In genomic region chr1:41342774-41343355, GRCh38 we compare ENCODE assay signal across 2 cellular contexts.
A peak's percentile ranks its signal among the peaks of the same experiment; 100 is the strongest.
TF ChIP-seq lines count a peak whose summit lies in the region.

No MANE protein-coding gene starts in this region.

TF ChIP-seq in K562, 482 proteins besides CTCF, POLR2A, EP300 and RAD21:
- peak; percentile 40 for TF ChIP-seq PRDM10 (IDR thresholded peaks at IDR 0.05; ENCODE audit: partially characterized antibody)
- peak; percentile 71 for TF ChIP-seq CEBPG (CRISPR knock-in tag; IDR thresholded peaks at IDR 0.05)
- peak; percentile 55 to 82 for TF ChIP-seq CEBPG (tag; conservative IDR thresholded peaks at IDR 0.05 in 1 of 2, IDR thresholded peaks at IDR 0.05 in 1 of 2)
- no peak for TF ChIP-seq BRD9 (IDR thresholded peaks at IDR 0.05; ENCODE audit: low read depth, partially characterized antibody)
- TF ChIP-seq ATF7 (IDR thresholded peaks at IDR 0.05): peak; percentile 31; the same call in 1 of the 2 replicates
- TF ChIP-seq CEBPB (tag; IDR thresholded peaks at IDR 0.05): peak; percentile 84
- TF ChIP-seq, protein P1, sequence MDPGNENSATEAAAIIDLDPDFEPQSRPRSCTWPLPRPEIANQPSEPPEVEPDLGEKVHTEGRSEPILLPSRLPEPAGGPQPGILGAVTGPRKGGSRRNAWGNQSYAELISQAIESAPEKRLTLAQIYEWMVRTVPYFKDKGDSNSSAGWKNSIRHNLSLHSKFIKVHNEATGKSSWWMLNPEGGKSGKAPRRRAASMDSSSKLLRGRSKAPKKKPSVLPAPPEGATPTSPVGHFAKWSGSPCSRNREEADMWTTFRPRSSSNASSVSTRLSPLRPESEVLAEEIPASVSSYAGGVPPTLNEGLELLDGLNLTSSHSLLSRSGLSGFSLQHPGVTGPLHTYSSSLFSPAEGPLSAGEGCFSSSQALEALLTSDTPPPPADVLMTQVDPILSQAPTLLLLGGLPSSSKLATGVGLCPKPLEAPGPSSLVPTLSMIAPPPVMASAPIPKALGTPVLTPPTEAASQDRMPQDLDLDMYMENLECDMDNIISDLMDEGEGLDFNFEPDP (CRISPR knock-in tag; IDR thresholded peaks at IDR 0.05): no peak
- no peak for TF ChIP-seq SMAD3 (CRISPR knock-in tag; conservative IDR thresholded peaks at IDR 0.05)
- TF ChIP-seq STAT5B (CRISPR knock-in tag; IDR thresholded peaks at IDR 0.05): no peak
- TF ChIP-seq ZNF133 (CRISPR knock-in tag; IDR thresholded peaks at IDR 0.05): no peak
- TF ChIP-seq SP2 (IDR thresholded peaks at IDR 0.05; ENCODE audit: extremely low read depth, low read depth, low read length, poor library complexity, severe bottlenecking): no peak
- TF ChIP-seq, protein P2, sequence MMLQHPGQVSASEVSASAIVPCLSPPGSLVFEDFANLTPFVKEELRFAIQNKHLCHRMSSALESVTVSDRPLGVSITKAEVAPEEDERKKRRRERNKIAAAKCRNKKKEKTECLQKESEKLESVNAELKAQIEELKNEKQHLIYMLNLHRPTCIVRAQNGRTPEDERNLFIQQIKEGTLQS (IDR thresholded peaks at IDR 0.05): peak; percentile 19; the same call in 1 of the 2 replicates
- TF ChIP-seq, protein P2 (CRISPR knock-in tag; conservative IDR thresholded peaks at IDR 0.05): no peak
- TF ChIP-seq DPF2 (IDR thresholded peaks at IDR 0.05): no peak
- TF ChIP-seq CBX5 (IDR thresholded peaks at IDR 0.05; ENCODE audit: borderline replicate concordance, low read depth): no peak

TF ChIP-seq in HepG2, 621 proteins besides CTCF, POLR2A, EP300 and RAD21:
- TF ChIP-seq ZNF605 (CRISPR knock-in tag; IDR thresholded peaks at IDR 0.05) (no peak), REXO4 (CRISPR knock-in tag; IDR thresholded peaks at IDR 0.05; ENCODE audit: borderline replicate concordance) (no peak), RORA (CRISPR knock-in tag; IDR thresholded peaks at IDR 0.05) (no peak), CEBPB (IDR thresholded peaks at IDR 0.05; ENCODE audit: borderline replicate concordance, low read depth, low read length) (peak; percentile 70; the same call in 1 of the 2 replicates)
- TF ChIP-seq, protein P3, sequence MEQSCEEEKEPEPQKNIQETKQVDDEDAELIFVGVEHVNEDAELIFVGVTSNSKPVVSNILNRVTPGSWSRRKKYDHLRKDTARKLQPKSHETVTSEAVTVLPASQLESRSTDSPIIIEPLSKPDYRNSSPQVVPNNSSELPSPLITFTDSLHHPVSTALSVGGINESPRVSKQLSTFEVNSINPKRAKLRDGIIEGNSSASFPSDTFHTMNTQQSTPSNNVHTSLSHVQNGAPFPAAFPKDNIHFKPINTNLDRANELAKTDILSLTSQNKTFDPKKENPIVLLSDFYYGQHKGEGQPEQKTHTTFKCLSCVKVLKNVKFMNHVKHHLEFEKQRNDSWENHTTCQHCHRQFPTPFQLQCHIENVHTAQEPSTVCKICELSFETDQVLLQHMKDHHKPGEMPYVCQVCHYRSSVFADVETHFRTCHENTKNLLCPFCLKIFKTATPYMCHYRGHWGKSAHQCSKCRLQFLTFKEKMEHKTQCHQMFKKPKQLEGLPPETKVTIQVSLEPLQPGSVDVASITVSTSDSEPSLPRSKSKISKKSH (CRISPR knock-in tag; IDR thresholded peaks at IDR 0.05; ENCODE audit: borderline replicate concordance): no peak
- TF ChIP-seq, protein P4, sequence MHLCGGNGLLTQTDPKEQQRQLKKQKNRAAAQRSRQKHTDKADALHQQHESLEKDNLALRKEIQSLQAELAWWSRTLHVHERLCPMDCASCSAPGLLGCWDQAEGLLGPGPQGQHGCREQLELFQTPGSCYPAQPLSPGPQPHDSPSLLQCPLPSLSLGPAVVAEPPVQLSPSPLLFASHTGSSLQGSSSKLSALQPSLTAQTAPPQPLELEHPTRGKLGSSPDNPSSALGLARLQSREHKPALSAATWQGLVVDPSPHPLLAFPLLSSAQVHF (CRISPR knock-in tag; IDR thresholded peaks at IDR 0.05): no peak
- TF ChIP-seq, protein P5, sequence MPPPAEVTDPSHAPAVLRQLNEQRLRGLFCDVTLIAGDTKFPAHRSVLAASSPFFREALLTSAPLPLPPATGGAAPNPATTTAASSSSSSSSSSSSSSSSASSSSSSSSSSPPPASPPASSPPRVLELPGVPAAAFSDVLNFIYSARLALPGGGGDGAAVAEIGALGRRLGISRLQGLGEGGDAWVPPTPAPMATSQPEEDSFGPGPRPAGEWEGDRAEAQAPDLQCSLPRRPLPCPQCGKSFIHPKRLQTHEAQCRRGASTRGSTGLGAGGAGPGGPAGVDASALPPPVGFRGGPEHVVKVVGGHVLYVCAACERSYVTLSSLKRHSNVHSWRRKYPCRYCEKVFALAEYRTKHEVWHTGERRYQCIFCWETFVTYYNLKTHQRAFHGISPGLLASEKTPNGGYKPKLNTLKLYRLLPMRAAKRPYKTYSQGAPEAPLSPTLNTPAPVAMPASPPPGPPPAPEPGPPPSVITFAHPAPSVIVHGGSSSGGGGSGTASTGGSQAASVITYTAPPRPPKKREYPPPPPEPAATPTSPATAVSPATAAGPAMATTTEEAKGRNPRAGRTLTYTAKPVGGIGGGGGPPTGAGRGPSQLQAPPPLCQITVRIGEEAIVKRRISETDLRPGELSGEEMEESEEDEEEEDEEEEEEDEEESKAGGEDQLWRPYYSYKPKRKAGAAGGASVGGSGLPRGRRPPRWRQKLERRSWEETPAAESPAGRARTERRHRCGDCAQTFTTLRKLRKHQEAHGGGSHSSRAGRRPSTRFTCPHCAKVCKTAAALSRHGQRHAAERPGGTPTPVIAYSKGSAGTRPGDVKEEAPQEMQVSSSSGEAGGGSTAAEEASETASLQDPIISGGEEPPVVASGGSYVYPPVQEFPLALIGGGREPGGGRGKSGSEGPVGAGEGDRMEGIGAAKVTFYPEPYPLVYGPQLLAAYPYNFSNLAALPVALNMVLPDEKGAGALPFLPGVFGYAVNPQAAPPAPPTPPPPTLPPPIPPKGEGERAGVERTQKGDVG (CRISPR knock-in tag; IDR thresholded peaks at IDR 0.05; ENCODE audit: borderline replicate concordance): no peak
